ENCODE assay signal across 7 cellular contexts in the genomic region with DNA sequence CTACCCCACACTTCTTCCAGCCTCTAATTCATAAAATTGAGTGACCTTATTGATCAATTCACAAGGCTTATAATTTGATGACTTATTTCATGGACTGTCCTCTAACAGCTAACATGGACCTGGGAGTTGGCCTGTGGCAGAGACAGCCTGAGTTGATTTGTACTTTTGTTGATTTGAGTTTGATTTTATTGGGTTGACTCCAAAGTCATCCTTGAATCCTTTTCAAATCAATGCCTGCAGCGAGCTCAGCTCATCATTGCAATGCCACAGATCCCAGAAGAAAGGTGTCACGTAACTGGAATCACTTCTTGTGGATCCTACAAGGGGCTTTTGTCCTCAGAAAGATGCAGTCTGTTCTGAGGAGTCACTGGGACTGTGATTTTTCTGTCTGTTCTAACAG.
"Had no signal": no experiment of that assay in that cellular context is flagged by ENCODE, and none has a peak within 500 bp of the region (broad histone marks: within the 10 kb centered on the region; RNA-seq: fewer than 3 reads in every experiment).

No MANE protein-coding gene starts in this region.

- H3K4me3 Mint-ChIP-seq: GM23338, H9 had no signal

- H3K9me3 Mint-ChIP-seq: GM23338 had no signal

- H3K27ac Mint-ChIP-seq: GM23338, H9 had no signal

- H3K4me3 ChIP-seq: GM23338, K562 had no signal

- H3K27ac ChIP-seq: HL-60 had no signal

- H2AFZ ChIP-seq: GM23338 had no signal

- H3K4me2 ChIP-seq: GM23338 had no signal

- ATAC-seq: GM23338, K562 had no signal

- DNase-seq: H9, HCEC 1CT, IMR-90, KG1 had no signal
